In the genomic region with DNA sequence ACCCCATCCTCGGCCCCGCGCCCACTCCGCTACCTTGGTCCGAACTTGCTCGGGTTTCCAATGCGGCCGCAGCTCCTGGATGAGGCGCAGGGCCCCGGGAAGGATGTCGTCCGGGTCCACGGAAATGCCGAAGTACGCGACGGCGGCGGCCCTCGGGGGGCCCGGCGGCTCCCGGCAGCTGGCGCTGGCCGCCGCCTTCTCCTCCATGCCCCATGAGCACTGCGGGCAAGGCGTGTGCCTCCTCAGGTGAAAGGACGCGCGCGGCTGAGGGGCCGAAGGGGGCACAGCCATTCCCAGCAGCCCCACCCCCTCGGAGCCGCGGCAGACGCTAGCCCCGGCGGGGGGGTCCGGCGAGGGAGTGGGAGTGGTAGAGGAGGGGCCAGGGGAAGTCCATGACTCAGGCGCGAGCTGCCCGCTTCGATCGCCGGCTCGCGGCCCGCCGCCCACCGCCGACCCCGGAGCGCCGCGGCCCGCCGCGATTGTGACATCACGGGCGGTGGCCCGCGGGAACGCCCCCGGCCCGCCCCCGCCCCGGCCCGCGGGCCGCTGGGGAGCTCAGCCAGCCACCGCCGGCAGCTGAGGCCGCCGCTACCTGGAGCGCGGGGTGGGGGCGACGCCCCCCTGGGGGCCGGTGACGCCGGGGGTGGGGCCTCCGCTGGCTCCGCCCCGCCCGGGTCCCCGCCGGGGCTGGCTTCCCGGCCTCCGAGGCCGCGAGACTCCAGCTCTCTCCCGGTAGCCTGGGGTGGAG, we compare ENCODE assay signal across 8 cellular contexts. TPM values are rescaled to one million over a fixed set of nuclear protein-coding genes. Genes with fewer than 3 reads are reported as not detected.
DNase-seq lines count a peak whose midpoint lies in the region; ATAC-seq, FAIRE-seq and TF ChIP-seq lines count a peak whose summit lies in the region.

A gene with protein sequence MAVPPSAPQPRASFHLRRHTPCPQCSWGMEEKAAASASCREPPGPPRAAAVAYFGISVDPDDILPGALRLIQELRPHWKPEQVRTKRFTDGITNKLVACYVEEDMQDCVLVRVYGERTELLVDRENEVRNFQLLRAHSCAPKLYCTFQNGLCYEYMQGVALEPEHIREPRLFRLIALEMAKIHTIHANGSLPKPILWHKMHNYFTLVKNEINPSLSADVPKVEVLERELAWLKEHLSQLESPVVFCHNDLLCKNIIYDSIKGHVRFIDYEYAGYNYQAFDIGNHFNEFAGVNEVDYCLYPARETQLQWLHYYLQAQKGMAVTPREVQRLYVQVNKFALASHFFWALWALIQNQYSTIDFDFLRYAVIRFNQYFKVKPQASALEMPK (minus strand): TSS at position 483 of the 748 bp plus-strand sequence. CDS start 192 bp downstream, at position 291.

- H3K4me3 Mint-ChIP-seq in stimulated activated memory B cell treated with anti-CD40 and anti-IgM and Interleukin-4, amounts not matched to agents 10 μg/mL and 1 μg/mL and 100 μg/mL, for 72 hours = peak within 1 kb of the TSS; percentile 72

- peak; percentile 53 for DNase-seq in GM12891 (ENCODE audit: insufficient read length, low spot score)
- peak; percentile 19 for DNase-seq in NCI-H446 treated with DMSO at 0.1 percent for 48 hours (lab: John Stamatoyannopoulos, UW)
- peak; percentile 43 for DNase-seq in activated T-cell treated with anti-CD3 and anti-CD28 coated beads for 4 hours
- no peak for DNase-seq in epithelial cell of proximal tubule (ENCODE audit: low read depth)
- peak; percentile 16 for DNase-seq in myocyte (ENCODE audit: low read depth)

- H3K27ac Mint-ChIP-seq in stimulated activated memory B cell treated with anti-CD40 and anti-IgM and Interleukin-4, amounts not matched to agents 10 μg/mL and 1 μg/mL and 100 μg/mL, for 72 hours = no peak within 1 kb of the TSS

- H3K9me3 Mint-ChIP-seq in stimulated activated memory B cell treated with anti-CD40 and anti-IgM and Interleukin-4, amounts not matched to agents 10 μg/mL and 1 μg/mL and 100 μg/mL, for 72 hours = no peaks in the 10 kb centered on the region

- TF ChIP-seq CTCF in epithelial cell of proximal tubule (conservative IDR thresholded peaks at IDR 0.05; ENCODE audit: low read depth, low read length) = no peak

- H3K36me3 Mint-ChIP-seq in stimulated activated memory B cell treated with anti-CD40 and anti-IgM and Interleukin-4, amounts not matched to agents 10 μg/mL and 1 μg/mL and 100 μg/mL, for 72 hours = no peaks in the 10 kb centered on the region

- no peak for TF ChIP-seq POLR2A in GM12891 (IDR thresholded peaks at IDR 0.05; ENCODE audit: low read depth, low read length)

- peaks cover 33% of the 10 kb centered on the region for H3K27me3 Mint-ChIP-seq in stimulated activated memory B cell treated with anti-CD40 and anti-IgM and Interleukin-4, amounts not matched to agents 10 μg/mL and 1 μg/mL and 100 μg/mL, for 72 hours

- peak; percentile 50 for ATAC-seq in stimulated activated memory B cell treated with anti-CD40 and anti-IgM and Interleukin-4, amounts not matched to agents 10 μg/mL and 1 μg/mL and 100 μg/mL, for 72 hours
- ATAC-seq in HG03097 (IDR thresholded peaks at IDR 0.05; ENCODE audit: low FRiP score, unreplicated experiment) = no peak
- no peak for ATAC-seq in HG03095 (IDR thresholded peaks at IDR 0.05; ENCODE audit: unreplicated experiment)

- FAIRE-seq in GM12891 (lab: Jason Lieb, UNC) = no peak

- peaks cover 16% of the 10 kb centered on the region for H3K4me1 Mint-ChIP-seq in stimulated activated memory B cell treated with anti-CD40 and anti-IgM and Interleukin-4, amounts not matched to agents 10 μg/mL and 1 μg/mL and 100 μg/mL, for 72 hours

- peak within 1 kb of the TSS; percentile 64 for H3K4me3 ChIP-seq in epithelial cell of proximal tubule (ENCODE audit: low read depth, low read length)

TF ChIP-seq in GM12891, 5 proteins besides CTCF, POLR2A, EP300 and RAD21:
- TF ChIP-seq POLR2AphosphoS5 (IDR thresholded peaks at IDR 0.05; ENCODE audit: low read depth, low read length) = no peak
- no peak for TF ChIP-seq TAF1 (IDR thresholded peaks at IDR 0.05; ENCODE audit: low read depth, low read length)
- TF ChIP-seq POU2F2 (IDR thresholded peaks at IDR 0.05; ENCODE audit: low read depth, low read length) = no peak
- TF ChIP-seq SPI1 (IDR thresholded peaks at IDR 0.05; ENCODE audit: low read depth, low read length) = no peak
- TF ChIP-seq PAX5 (IDR thresholded peaks at IDR 0.05; ENCODE audit: insufficient read depth, low read length, severe bottlenecking) = no peak

RNA-seq across cellular contexts. Expression of the gene that starts here (rescaled TPM):
- polyA plus RNA-seq in GM12891 (2012; ENCODE audit: low read depth, missing spikeins) = not detected
- 12.3 and 15.6 TPM in 2 replicates for total RNA-seq in epithelial cell of proximal tubule
- 0.32 and 0.83 TPM in 2 replicates for total RNA-seq in myocyte
- 1.5 TPM for polyA plus RNA-seq in myocyte (2012)
